Comparison of ENCODE assay signal across 1 cellular context in genomic region chr17:81898885-81899284, GRCh38.
TF ChIP-seq lines count a peak whose summit lies in the region.

No MANE protein-coding gene starts in this region.

TF ChIP-seq in HCT116, 20 proteins besides CTCF, POLR2A, EP300 and RAD21 (continued from another document):
- no peak for TF ChIP-seq REST (IDR thresholded peaks at IDR 0.05; ENCODE audit: low read depth)
